30 cellular contexts compared by ENCODE assay signal in the genomic region with DNA sequence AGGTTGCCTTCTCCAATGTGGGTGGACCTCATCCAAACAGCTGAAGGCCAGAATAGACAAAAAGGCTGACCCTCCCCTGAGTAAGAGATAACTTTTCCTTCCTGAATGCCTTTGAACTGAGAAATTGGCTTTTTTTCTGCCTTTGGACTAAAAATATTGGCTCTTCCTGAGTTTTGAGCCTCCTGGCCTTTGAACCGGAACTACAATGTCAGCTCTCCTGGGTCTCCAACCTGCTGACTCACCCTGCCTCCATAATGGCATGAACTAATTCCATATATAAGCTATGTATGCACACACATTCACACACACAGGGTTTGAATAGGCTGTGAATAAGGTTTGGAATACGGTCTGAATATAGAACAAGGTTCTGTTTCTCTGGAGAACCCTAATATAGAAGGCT.
"Had no signal": no experiment of that assay in that cellular context is flagged by ENCODE, and none has a peak within 500 bp of the region (broad histone marks: within the 10 kb centered on the region; RNA-seq: fewer than 3 reads in every experiment).

No MANE protein-coding gene starts in this region.

- H3K36me3 ChIP-seq: MG63 had no signal

- H3K4me3 ChIP-seq: MG63 had no signal

- H3K27me3 ChIP-seq: MG63 had no signal

- DNase-seq: Kasumi-1, MG63, MM.1S, MV-4-11, NCI-H1048, NCI-H1092, NCI-H1092 treated with DMSO at 0.1 percent for 48 hours, NCI-H1105, NCI-H1105 treated with DMSO at 0.1 percent for 48 hours, NCI-H1417 treated with DMSO at 0.1 percent for 48 hours, NCI-H1436, NCI-H1436 treated with DMSO at 0.1 percent for 48 hours, NCI-H1694, NCI-H1694 treated with DMSO at 0.1 percent for 48 hours, NCI-H187, NCI-H187 treated with DMSO at 0.1 percent for 48 hours, NCI-H1930, NCI-H2081 treated with DMSO at 0.1 percent for 48 hours, NCI-H2107, NCI-H2171, NCI-H2171 treated with DMSO at 0.1 percent for 48 hours, NCI-H2227 treated with DMSO at 0.1 percent for 48 hours, NCI-H226, NCI-H345, NCI-H446 treated with DMSO at 0.1 percent for 48 hours, NCI-H510A, NCI-H510A treated with DMSO at 0.1 percent for 48 hours, NCI-H524, NCI-H524 treated with DMSO at 0.1 percent for 48 hours, NCI-H526 had no signal

- H3K9me3 ChIP-seq: MG63 had no signal
